9 cellular contexts compared by ENCODE assay signal in genomic region chr4:142567199-142567598, GRCh38.
DNase-seq lines count a peak whose midpoint lies in the region; ATAC-seq and TF ChIP-seq lines count a peak whose summit lies in the region.
"Had no signal": no experiment of that assay in that cellular context is flagged by ENCODE, and none has a peak within 500 bp of the region (broad histone marks: within the 10 kb centered on the region; RNA-seq: fewer than 3 reads in every experiment).

No MANE protein-coding gene starts in this region.

- DNase-seq in BE2C, result no peak
- peak; percentile 22 to 30 for DNase-seq in Kasumi-1 (lab: John Stamatoyannopoulos, UW)
- peak; percentile 45 for DNase-seq in activated T-helper 9 cell treated with anti-CD3 and anti-CD28 coated beads, Interleukin-2, amount 50 U/mL, for 16 hours (ENCODE audit: low read depth)
- DNase-seq in lung (ENCODE audit: low spot score), result no peak
- DNase-seq in T1000 (lab: John Stamatoyannopoulos, UW), result no peak
- DNase-seq in NCI-H446 treated with DMSO at 0.1 percent for 48 hours (lab: John Stamatoyannopoulos, UW), result no peak
- DNase-seq in cerebellum (ENCODE audit: low spot score), result no peak
- DNase-seq in cardiac septum (ENCODE audit: low spot score), result no peak

- TF ChIP-seq CTCF in BE2C (IDR thresholded peaks at IDR 0.05; ENCODE audit: low read depth, low read length) (0 out of 2 replicates have a peak, but pooled peaks have one; percentile 16), lung (IDR thresholded peaks at IDR 0.05; ENCODE audit: control extremely low read depth, extremely low read depth) (no peak)

- H3K36me3 ChIP-seq in BE2C (no peaks in the 10 kb centered on the region), lung (ENCODE audit: control insufficient read depth in 2 of 2, insufficient read depth in 2 of 2, low read length in 2 of 2) (no peaks in the 10 kb centered on the region)
- H3K36me3 ChIP-seq: BLaER1 had no signal

- ATAC-seq in lung (ENCODE audit: insufficient read depth, low FRiP score), result peak; percentile 15

- no peak overlapping the region for H3K27ac ChIP-seq in lung (ENCODE audit: low read depth in 1 of 2, low read length in 1 of 2)
- H3K27ac ChIP-seq: BLaER1 had no signal

- H3K9me3 ChIP-seq in BE2C, result no peaks in the 10 kb centered on the region
- H3K9me3 ChIP-seq in lung (ENCODE audit: control insufficient read depth in 2 of 2, insufficient read depth in 1 of 2, low read length in 1 of 2), result no peaks in the 10 kb centered on the region
- H3K9me3 ChIP-seq: BLaER1 had no signal

- no peaks in the 10 kb centered on the region; the same call in 1 of the 2 replicates for H3K4me1 ChIP-seq in BE2C
- H3K4me1 ChIP-seq in lung (ENCODE audit: control insufficient read depth in 2 of 2, insufficient read depth in 2 of 2, low read length in 2 of 2), result no peaks in the 10 kb centered on the region
- H3K4me1 ChIP-seq: BLaER1 had no signal

- intact Hi-C loops in cardiac septum (cut with DNase I), result no loop called here

- WGBS in lung, 2 donors, result 36 to 37% methylated on average over 5 of the region's 5 CpGs

- H3K4me3 ChIP-seq in BE2C (ENCODE audit: low read depth, low read length) (no peak overlapping the region), lung (no peak overlapping the region)
- H3K4me3 ChIP-seq: BLaER1 had no signal

- no peaks in the 10 kb centered on the region for H3K27me3 ChIP-seq in BE2C
- H3K27me3 ChIP-seq in lung (ENCODE audit: control insufficient read depth, insufficient read depth), result no peaks in the 10 kb centered on the region
- H3K27me3 ChIP-seq: BLaER1 had no signal

Comparison
In these comparisons a context has a peak if more than half of its experiments do, and no peak if none do; other contexts are left out.
1. DNase-seq: peak in Kasumi-1 (2 of 2) and activated T-helper 9 cell treated with anti-CD3 and anti-CD28 coated beads, Interleukin-2, amount 50 U/mL, for 16 hours (single experiment); none in BE2C (single experiment), lung (single experiment), T1000 (single experiment), NCI-H446 treated with DMSO at 0.1 percent for 48 hours (single experiment), cerebellum (single experiment) and cardiac septum (single experiment).